7 cellular contexts compared by ENCODE assay signal in the genomic region with DNA sequence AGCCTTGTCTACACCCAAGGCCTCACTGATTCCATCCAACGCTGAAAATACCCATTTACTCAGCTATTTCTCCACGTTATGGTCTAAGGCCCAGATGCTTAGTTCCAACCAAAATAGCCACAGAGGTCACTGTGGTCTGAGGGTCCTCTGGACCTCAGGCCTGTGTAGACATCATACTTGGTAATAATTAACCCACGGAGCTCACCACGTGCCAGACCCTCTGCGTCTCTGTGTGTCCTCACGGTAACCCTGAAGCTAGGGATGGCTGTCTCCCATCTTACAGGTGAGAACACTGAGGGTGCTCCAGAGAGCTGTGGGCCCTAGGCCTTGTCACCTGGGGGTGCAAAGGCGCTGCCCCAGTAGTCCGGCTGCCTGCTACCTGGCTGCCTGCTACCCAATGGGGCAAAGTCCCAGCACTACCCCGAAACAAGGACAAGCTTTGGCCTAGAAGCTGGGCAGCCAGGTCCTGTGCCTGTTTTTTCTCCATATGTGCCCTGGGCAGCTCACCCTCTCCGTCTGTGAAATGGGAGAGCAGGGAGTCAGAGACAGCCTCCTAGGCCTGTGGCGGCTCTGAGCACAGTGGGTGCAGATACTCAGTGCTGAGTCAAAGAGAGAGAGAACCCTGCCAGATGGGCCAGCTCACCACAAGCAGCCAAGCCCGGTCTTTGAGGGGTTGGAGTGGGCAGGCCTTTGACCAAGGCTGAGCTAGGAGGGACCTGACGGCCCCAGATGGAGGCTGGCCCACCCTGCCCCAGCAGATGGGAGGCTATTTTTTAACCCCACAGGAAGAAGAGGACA. TPM values are rescaled to one million over a fixed set of nuclear protein-coding genes. Genes with fewer than 3 reads are reported as not detected.
A peak's percentile ranks its signal among the peaks of the same experiment; 100 is the strongest.
DNase-seq lines count a peak whose midpoint lies in the region; ATAC-seq and TF ChIP-seq lines count a peak whose summit lies in the region.

No MANE protein-coding gene starts in this region.

- BruUV-seq in MCF 10A (replicated peaks; lab: Mats Ljungman, UMichigan) = no TSS peak

- H3K27ac Mint-ChIP-seq in memory B cell (peak overlapping the region; percentile 19), MCF 10A (ENCODE audit: low read depth, unreplicated experiment) (no peak overlapping the region)

- no peak overlapping the region for H3K27ac ChIP-seq in aorta (ENCODE audit: low read depth in 1 of 2, low read length in 2 of 2)

- no peak overlapping the region for H3K4me3 ChIP-seq in aorta (ENCODE audit: low read length in 2 of 2)

- no peaks in the 10 kb centered on the region for H3K36me3 ChIP-seq in aorta (ENCODE audit: control insufficient read depth in 1 of 2, insufficient read depth in 2 of 2, low read length in 1 of 2)

- DNase-seq in memory B cell (ENCODE audit: low spot score in 2 of 2) (no peak), DMS53 treated with DMSO at 0.1 percent for 48 hours (lab: John Stamatoyannopoulos, UW; ENCODE audit: unreplicated experiment) (no peak), aorta (no peak), MCF 10A (ENCODE audit: unreplicated experiment) (no peak)

- H3K9me3 ChIP-seq in aorta (ENCODE audit: control insufficient read depth, low read length) = no peaks in the 10 kb centered on the region

- no peaks in the 10 kb centered on the region for H3K27me3 ChIP-seq in aorta (ENCODE audit: control insufficient read depth in 1 of 2, insufficient read depth in 2 of 2, low read length in 1 of 2)

- H3K36me3 Mint-ChIP-seq in memory B cell (no peaks in the 10 kb centered on the region), MCF 10A (ENCODE audit: insufficient read depth, unreplicated experiment) (no peaks in the 10 kb centered on the region)

- peaks cover 25% of the 10 kb centered on the region for H3K4me1 Mint-ChIP-seq in memory B cell
- peaks cover 7% of the 10 kb centered on the region for H3K4me1 Mint-ChIP-seq in MCF 10A (ENCODE audit: insufficient read depth, unreplicated experiment)

- peak; percentile 91 for ATAC-seq in GM18511 (IDR thresholded peaks at IDR 0.05; ENCODE audit: unreplicated experiment)
- ATAC-seq in GM21515 (IDR thresholded peaks at IDR 0.05; ENCODE audit: unreplicated experiment) = peak; percentile 60
- peak; percentile 77 for ATAC-seq in HG03460 (IDR thresholded peaks at IDR 0.05; ENCODE audit: unreplicated experiment)
- peak; percentile 34 for ATAC-seq in memory B cell (ENCODE audit: low read depth)
- no peak for ATAC-seq in aorta (ENCODE audit: low FRiP score)

- intact Hi-C loops in aorta (cut with DNase I) (no loop called here), MCF 10A (cut with micrococcal nuclease) (no loop called here)

- H3K4me3 Mint-ChIP-seq in memory B cell (no peak overlapping the region), MCF 10A (ENCODE audit: unreplicated experiment) (no peak overlapping the region)

- H3K27me3 Mint-ChIP-seq in memory B cell = no peaks in the 10 kb centered on the region
- H3K27me3 Mint-ChIP-seq in MCF 10A (ENCODE audit: insufficient read depth, unreplicated experiment) = no peaks in the 10 kb centered on the region

- no peaks in the 10 kb centered on the region for H3K4me1 ChIP-seq in aorta (ENCODE audit: control insufficient read depth in 1 of 2, insufficient read depth in 2 of 2, low read length in 2 of 2)

- no peak for TF ChIP-seq CTCF in MCF 10A (IDR thresholded peaks at IDR 0.05; ENCODE audit: unreplicated experiment)

- CTCF ChIA-PET in MCF 10A (lab: Yijun Ruan, JAX) = interaction anchor here (0.6 to 1.2 kb wide), 4 partner anchors 89 to 278 kb away, joined by 3 to 4 read pairs (median 3); no protein-coding TSS in a partner anchor

- H3K9me3 Mint-ChIP-seq in memory B cell = no peaks in the 10 kb centered on the region
- no peaks in the 10 kb centered on the region for H3K9me3 Mint-ChIP-seq in MCF 10A (ENCODE audit: unreplicated experiment)

- POLR2A ChIA-PET in MCF 10A (lab: Yijun Ruan, JAX) = interaction anchor here (0.6 kb wide), 1 partner anchor 17 kb away, joined by 3 read pairs; no protein-coding TSS in a partner anchor

- 86 to 89% methylated on average over 13 of the region's 13 CpGs for WGBS in aorta, 2 donors

RNA-seq across cellular contexts. Expression of a gene that starts 17.0 kb away (rescaled TPM):
- 1 to 10 TPM; 2.9 to 4.4 TPM for total RNA-seq in aorta
- 1 to 10 TPM; 1.1 to 1.3 TPM for polyA plus RNA-seq in aorta
- total RNA-seq in MCF 10A (2022) = not detected in 2 replicates
